Comparison of ENCODE assay signal across 1 cellular context in the genomic region with DNA sequence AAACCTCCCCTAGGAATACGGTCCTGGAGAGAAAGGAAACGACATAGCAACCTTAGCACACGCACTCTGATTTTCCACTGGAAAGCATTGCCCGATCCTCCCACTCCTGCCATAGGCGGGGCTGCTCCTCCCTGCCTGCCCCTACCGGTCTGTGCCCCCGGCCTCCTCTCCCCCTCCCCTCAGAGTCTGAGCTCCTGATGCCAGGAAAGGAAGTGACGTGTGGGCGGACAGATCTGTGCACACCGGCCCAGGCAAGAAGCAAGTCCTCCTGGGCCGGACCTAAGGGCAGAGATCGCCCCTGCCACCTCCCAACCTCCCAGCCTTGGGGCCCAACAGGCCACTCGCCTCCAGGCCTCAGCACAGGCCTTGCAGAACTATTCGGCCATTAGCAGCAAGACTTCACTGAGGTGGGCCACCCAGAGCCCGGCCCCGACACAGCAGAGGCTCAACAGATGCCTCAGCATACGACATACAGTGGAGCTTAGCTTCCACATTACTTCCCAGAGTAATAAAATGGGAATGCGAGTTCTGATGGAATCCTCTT.
TF ChIP-seq lines count a peak whose summit lies in the region.

No MANE protein-coding gene starts in this region.

TF ChIP-seq in GM23338, 12 proteins besides CTCF, POLR2A, EP300 and RAD21:
- TF ChIP-seq POLR2AphosphoS5 (IDR thresholded peaks at IDR 0.05; ENCODE audit: low read depth) (no peak), EZH2phosphoT487 (IDR thresholded peaks at IDR 0.05; ENCODE audit: unreplicated experiment) (no peak), CREB1 (CRISPR knock-in tag; IDR thresholded peaks at IDR 0.05; ENCODE audit: low read depth) (no peak), ZNF114 (CRISPR knock-in tag; IDR thresholded peaks at IDR 0.05) (no peak), JUNB (IDR thresholded peaks at IDR 0.05; ENCODE audit: unreplicated experiment) (no peak), STAT1 (IDR thresholded peaks at IDR 0.05; ENCODE audit: unreplicated experiment) (no peak), NANOG (IDR thresholded peaks at IDR 0.05; ENCODE audit: borderline replicate concordance) (no peak), ZNF462 (CRISPR knock-in tag; IDR thresholded peaks at IDR 0.05) (no peak), ETS1 (IDR thresholded peaks at IDR 0.05) (no peak), EZH2 (IDR thresholded peaks at IDR 0.05; ENCODE audit: low read depth, unreplicated experiment) (no peak)
